9 cellular contexts compared by ENCODE assay signal in the genomic region with DNA sequence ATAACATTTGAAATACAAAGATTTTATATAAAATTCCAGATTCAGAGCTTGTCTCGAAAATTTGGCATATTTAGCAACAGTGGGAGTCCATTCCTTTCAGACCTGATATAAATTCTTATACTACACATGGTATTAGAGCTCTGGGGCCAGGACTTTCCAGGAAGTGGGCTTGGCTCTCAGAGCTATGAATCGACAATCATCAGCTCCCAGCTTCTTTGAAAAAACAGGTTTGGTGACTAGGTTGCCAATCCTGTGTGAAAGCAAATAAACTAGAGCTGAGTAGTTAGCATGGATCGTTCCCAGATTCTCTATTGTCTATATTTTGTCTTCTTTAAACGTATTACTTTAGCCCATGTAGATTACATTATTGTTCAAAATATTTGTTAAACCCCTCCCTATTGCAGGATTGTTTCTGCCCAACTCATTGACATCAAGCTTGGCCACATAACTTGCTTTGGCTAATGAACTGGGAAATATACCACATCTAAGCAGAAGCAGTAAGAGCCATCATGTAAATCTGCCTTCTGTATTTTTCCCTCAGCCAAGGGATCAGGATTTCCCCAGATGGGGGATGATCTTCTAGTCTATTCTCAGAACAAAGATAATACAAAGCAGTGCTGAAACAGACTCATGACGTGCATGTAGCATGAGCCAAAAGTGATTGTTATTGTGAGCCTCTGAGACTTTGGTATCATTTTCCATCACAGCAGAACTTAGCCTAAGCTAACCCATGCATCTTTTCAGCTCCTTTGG.
A peak's percentile ranks its signal among the peaks of the same experiment; 100 is the strongest.
DNase-seq lines count a peak whose midpoint lies in the region; ATAC-seq and TF ChIP-seq lines count a peak whose summit lies in the region.
"Had no signal": no experiment of that assay in that cellular context is flagged by ENCODE, and none has a peak within 500 bp of the region (broad histone marks: within the 10 kb centered on the region; RNA-seq: fewer than 3 reads in every experiment).

No MANE protein-coding gene starts in this region.

- WGBS in smooth muscle cell (ENCODE audit: low lambda C conversion rate) = 60% methylated on average over 5 of the region's 5 CpGs

- peak overlapping the region; percentile 48 for H3K27ac ChIP-seq in smooth muscle cell (ENCODE audit: low read depth)
- H3K27ac ChIP-seq: 22Rv1 had no signal

- TF ChIP-seq CTCF in astrocyte of the spinal cord (IDR thresholded peaks at IDR 0.05; ENCODE audit: low read depth, low read length) (no peak), smooth muscle cell (IDR thresholded peaks at IDR 0.05; ENCODE audit: borderline replicate concordance, insufficient read depth, poor library complexity, severe bottlenecking) (no peak)

- no peaks in the 10 kb centered on the region for H3K27me3 ChIP-seq in smooth muscle cell (ENCODE audit: low read depth)

- no peaks in the 10 kb centered on the region for H3K36me3 ChIP-seq in smooth muscle cell (ENCODE audit: low read depth)

- H2AFZ ChIP-seq in smooth muscle cell (ENCODE audit: low read depth) = peak overlapping the region; percentile 51

- no peaks in the 10 kb centered on the region for H4K20me1 ChIP-seq in smooth muscle cell (ENCODE audit: low read depth)

- no peaks in the 10 kb centered on the region for H3K9me3 ChIP-seq in smooth muscle cell (replicated peaks; ENCODE audit: low read depth)

- no peak for ATAC-seq in GM19328 (IDR thresholded peaks at IDR 0.05; ENCODE audit: unreplicated experiment)

- H3K79me2 ChIP-seq in smooth muscle cell (ENCODE audit: low read depth) = no peaks in the 10 kb centered on the region

- in situ Hi-C loops in astrocyte of the spinal cord (cut with HindIII; ENCODE audit: low sequenced_read_pairs) = no loop called here

- H3K9ac ChIP-seq in smooth muscle cell (ENCODE audit: low read depth) = no peak overlapping the region

- peak; percentile 3 for DNase-seq in DMS 273 (lab: John Stamatoyannopoulos, UW; ENCODE audit: unreplicated experiment)
- DNase-seq in DMS 273 treated with DMSO at 0.1 percent for 48 hours (lab: John Stamatoyannopoulos, UW) = no peak
- peak; percentile 39 for DNase-seq in NCI-H1105 treated with DMSO at 0.1 percent for 48 hours (lab: John Stamatoyannopoulos, UW)
- DNase-seq in astrocyte of the spinal cord (ENCODE audit: low read depth, low spot score) = peak; percentile 10
- DNase-seq in smooth muscle cell (lab: John Stamatoyannopoulos, UW; ENCODE audit: unreplicated experiment) = no peak
- DNase-seq in EL = no peak
- DNase-seq in activated CD4-positive, alpha-beta T cell treated with anti-CD3 and anti-CD28 coated beads for 1 hour = no peak

- H3K4me2 ChIP-seq in smooth muscle cell = no peak overlapping the region

- H3K4me1 ChIP-seq in smooth muscle cell (ENCODE audit: low read depth) = no peaks in the 10 kb centered on the region

- H3F3A ChIP-seq in smooth muscle cell (ENCODE audit: low read depth) = no peaks in the 10 kb centered on the region

- H3K4me3 ChIP-seq in astrocyte of the spinal cord (ENCODE audit: low read depth, low read length) (no peak overlapping the region), smooth muscle cell (no peak overlapping the region)

Comparison
In these comparisons a context has a peak if more than half of its experiments do, and no peak if none do; other contexts are left out.
1. DNase-seq: peak in DMS 273 (single experiment), NCI-H1105 treated with DMSO at 0.1 percent for 48 hours (single experiment) and astrocyte of the spinal cord (single experiment); none in DMS 273 treated with DMSO at 0.1 percent for 48 hours (single experiment), smooth muscle cell (single experiment), EL (single experiment) and activated CD4-positive, alpha-beta T cell treated with anti-CD3 and anti-CD28 coated beads for 1 hour (single experiment).